8 cellular contexts compared by ENCODE assay signal in genomic region chr11:13463779-13464290, GRCh38. TPM values are rescaled to one million over a fixed set of nuclear protein-coding genes. Genes with fewer than 3 reads are reported as not detected.
DNase-seq lines count a peak whose midpoint lies in the region; ATAC-seq and TF ChIP-seq lines count a peak whose summit lies in the region.

No MANE protein-coding gene starts in this region.

- H4K20me1 ChIP-seq in BLaER1: peaks cover 13% of the 10 kb centered on the region

- H3K4me1 ChIP-seq in BLaER1: peaks cover 24% of the 10 kb centered on the region
- peaks cover 23% of the 10 kb centered on the region for H3K4me1 ChIP-seq in body of pancreas
- peaks cover 4% of the 10 kb centered on the region for H3K4me1 ChIP-seq in mucosa of descending colon (ENCODE audit: low read depth)

- DNase-seq in HPDE6-E6E7 (ENCODE audit: extremely low spot score) (peak; percentile 0), body of pancreas (no peak), mucosa of descending colon (no peak), DMS53 (lab: John Stamatoyannopoulos, UW) (no peak)

- ATAC-seq in body of pancreas (no peak), mucosa of descending colon (no peak), GM19397 (IDR thresholded peaks at IDR 0.05; ENCODE audit: unreplicated experiment) (no peak), HG02759 (IDR thresholded peaks at IDR 0.05; ENCODE audit: unreplicated experiment) (no peak), GM21786 (IDR thresholded peaks at IDR 0.05; ENCODE audit: unreplicated experiment) (no peak)

- H3K27ac ChIP-seq in BLaER1 (peak overlapping the region; percentile 92), body of pancreas (peak overlapping the region; percentile 72 to 92 (median 80))

- H3K36me3 ChIP-seq in BLaER1 (peaks cover 11% of the 10 kb centered on the region; the same call in 1 of the 2 replicates), body of pancreas (replicated peaks in 1 of 2; ENCODE audit: insufficient read depth in 1 of 2, low read depth in 2 of 2) (no peaks in the 10 kb centered on the region), mucosa of descending colon (ENCODE audit: low read depth) (no peaks in the 10 kb centered on the region)

- H3K27me3 ChIP-seq in BLaER1: no peaks in the 10 kb centered on the region
- no peaks in the 10 kb centered on the region for H3K27me3 ChIP-seq in body of pancreas

- peak overlapping the region; percentile 85 for H3K4me2 ChIP-seq in BLaER1

- H3K9me3 ChIP-seq in BLaER1 (no peaks in the 10 kb centered on the region), body of pancreas (no peaks in the 10 kb centered on the region), mucosa of descending colon (no peaks in the 10 kb centered on the region)

- H3K4me3 ChIP-seq in BLaER1 (peak overlapping the region; percentile 96), body of pancreas (peak overlapping the region; percentile 13 to 94), mucosa of descending colon (peak overlapping the region; percentile 90)

- peak overlapping the region; percentile 88 for H3K9ac ChIP-seq in BLaER1

- 23 to 24% methylated on average over 12 of the region's 12 CpGs for WGBS in body of pancreas, 2 donors

- intact Hi-C loops in body of pancreas (cut with DNase I): no loop called here
- intact Hi-C loops in mucosa of descending colon (cut with DNase I, micrococcal nuclease): no loop called here

- TF ChIP-seq CTCF in body of pancreas (IDR thresholded peaks at IDR 0.05): no peak
- TF ChIP-seq CTCF in mucosa of descending colon (IDR thresholded peaks at IDR 0.05): no peak

- TF ChIP-seq POLR2A in body of pancreas (IDR thresholded peaks at IDR 0.05): no peak

RNA-seq across cellular contexts. Expression of gene BTBD10, which starts 0.8 kb away (rescaled TPM):
- 10 to 100 TPM; 14.2 to 17.1 TPM for total RNA-seq in body of pancreas
- total RNA-seq in mucosa of descending colon: 10 to 100 TPM; 28.2 to 37.8 (median 29.5) TPM

RNA-seq across cellular contexts. Expression of gene PTH, which starts 32.0 kb away (rescaled TPM):
- not detected for total RNA-seq in body of pancreas
- total RNA-seq in mucosa of descending colon: not detected
